In the genomic region with DNA sequence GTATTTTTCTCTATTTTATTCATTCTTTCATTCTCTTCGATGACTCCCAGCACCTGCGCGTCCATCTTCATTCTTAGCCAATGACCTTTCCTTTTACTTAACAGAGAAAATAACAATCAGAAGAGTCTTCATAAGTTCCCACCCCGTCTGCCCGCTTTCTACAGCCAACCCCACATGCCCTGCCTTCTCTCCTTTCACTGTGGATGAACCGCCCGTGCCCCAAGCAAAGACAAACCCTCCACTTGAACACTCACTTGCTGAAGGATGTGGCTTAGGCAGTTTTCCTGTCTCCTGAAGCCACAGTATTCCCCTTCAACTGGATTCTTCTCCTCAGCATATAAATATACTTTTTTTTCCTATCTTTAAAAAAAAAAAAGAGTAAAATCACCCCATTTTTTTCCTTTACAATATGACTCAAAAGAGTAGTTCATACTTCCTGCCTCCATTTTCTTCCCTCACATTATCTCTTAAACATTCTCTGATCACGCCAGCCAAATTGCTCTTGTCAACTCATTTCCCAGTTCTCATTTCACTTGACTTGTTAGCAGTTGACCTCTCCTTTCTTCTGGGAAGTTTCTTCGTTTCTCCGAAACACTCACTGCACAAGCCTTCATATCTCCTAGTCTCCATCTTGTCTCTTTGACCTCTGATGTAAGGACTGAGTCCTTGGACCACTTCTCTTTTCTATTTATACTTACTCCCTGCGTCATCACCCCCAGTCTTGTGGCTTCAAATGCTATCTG, we compare ENCODE assay signal across 1 cellular context.
A peak's percentile ranks its signal among the peaks of the same experiment; 100 is the strongest.
TF ChIP-seq lines count a peak whose summit lies in the region.

No MANE protein-coding gene starts in this region.

TF ChIP-seq in K562, 482 proteins besides CTCF, POLR2A, EP300 and RAD21 (continued from another document and continues in another):
- TF ChIP-seq, protein P1, sequence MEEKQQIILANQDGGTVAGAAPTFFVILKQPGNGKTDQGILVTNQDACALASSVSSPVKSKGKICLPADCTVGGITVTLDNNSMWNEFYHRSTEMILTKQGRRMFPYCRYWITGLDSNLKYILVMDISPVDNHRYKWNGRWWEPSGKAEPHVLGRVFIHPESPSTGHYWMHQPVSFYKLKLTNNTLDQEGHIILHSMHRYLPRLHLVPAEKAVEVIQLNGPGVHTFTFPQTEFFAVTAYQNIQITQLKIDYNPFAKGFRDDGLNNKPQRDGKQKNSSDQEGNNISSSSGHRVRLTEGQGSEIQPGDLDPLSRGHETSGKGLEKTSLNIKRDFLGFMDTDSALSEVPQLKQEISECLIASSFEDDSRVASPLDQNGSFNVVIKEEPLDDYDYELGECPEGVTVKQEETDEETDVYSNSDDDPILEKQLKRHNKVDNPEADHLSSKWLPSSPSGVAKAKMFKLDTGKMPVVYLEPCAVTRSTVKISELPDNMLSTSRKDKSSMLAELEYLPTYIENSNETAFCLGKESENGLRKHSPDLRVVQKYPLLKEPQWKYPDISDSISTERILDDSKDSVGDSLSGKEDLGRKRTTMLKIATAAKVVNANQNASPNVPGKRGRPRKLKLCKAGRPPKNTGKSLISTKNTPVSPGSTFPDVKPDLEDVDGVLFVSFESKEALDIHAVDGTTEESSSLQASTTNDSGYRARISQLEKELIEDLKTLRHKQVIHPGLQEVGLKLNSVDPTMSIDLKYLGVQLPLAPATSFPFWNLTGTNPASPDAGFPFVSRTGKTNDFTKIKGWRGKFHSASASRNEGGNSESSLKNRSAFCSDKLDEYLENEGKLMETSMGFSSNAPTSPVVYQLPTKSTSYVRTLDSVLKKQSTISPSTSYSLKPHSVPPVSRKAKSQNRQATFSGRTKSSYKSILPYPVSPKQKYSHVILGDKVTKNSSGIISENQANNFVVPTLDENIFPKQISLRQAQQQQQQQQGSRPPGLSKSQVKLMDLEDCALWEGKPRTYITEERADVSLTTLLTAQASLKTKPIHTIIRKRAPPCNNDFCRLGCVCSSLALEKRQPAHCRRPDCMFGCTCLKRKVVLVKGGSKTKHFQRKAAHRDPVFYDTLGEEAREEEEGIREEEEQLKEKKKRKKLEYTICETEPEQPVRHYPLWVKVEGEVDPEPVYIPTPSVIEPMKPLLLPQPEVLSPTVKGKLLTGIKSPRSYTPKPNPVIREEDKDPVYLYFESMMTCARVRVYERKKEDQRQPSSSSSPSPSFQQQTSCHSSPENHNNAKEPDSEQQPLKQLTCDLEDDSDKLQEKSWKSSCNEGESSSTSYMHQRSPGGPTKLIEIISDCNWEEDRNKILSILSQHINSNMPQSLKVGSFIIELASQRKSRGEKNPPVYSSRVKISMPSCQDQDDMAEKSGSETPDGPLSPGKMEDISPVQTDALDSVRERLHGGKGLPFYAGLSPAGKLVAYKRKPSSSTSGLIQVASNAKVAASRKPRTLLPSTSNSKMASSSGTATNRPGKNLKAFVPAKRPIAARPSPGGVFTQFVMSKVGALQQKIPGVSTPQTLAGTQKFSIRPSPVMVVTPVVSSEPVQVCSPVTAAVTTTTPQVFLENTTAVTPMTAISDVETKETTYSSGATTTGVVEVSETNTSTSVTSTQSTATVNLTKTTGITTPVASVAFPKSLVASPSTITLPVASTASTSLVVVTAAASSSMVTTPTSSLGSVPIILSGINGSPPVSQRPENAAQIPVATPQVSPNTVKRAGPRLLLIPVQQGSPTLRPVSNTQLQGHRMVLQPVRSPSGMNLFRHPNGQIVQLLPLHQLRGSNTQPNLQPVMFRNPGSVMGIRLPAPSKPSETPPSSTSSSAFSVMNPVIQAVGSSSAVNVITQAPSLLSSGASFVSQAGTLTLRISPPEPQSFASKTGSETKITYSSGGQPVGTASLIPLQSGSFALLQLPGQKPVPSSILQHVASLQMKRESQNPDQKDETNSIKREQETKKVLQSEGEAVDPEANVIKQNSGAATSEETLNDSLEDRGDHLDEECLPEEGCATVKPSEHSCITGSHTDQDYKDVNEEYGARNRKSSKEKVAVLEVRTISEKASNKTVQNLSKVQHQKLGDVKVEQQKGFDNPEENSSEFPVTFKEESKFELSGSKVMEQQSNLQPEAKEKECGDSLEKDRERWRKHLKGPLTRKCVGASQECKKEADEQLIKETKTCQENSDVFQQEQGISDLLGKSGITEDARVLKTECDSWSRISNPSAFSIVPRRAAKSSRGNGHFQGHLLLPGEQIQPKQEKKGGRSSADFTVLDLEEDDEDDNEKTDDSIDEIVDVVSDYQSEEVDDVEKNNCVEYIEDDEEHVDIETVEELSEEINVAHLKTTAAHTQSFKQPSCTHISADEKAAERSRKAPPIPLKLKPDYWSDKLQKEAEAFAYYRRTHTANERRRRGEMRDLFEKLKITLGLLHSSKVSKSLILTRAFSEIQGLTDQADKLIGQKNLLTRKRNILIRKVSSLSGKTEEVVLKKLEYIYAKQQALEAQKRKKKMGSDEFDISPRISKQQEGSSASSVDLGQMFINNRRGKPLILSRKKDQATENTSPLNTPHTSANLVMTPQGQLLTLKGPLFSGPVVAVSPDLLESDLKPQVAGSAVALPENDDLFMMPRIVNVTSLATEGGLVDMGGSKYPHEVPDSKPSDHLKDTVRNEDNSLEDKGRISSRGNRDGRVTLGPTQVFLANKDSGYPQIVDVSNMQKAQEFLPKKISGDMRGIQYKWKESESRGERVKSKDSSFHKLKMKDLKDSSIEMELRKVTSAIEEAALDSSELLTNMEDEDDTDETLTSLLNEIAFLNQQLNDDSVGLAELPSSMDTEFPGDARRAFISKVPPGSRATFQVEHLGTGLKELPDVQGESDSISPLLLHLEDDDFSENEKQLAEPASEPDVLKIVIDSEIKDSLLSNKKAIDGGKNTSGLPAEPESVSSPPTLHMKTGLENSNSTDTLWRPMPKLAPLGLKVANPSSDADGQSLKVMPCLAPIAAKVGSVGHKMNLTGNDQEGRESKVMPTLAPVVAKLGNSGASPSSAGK (IDR thresholded peaks at IDR 0.05), result peak; percentile 64
- TF ChIP-seq FOSL1 (tag; conservative IDR thresholded peaks at IDR 0.05) (peak; percentile 82), MEF2A (IDR thresholded peaks at IDR 0.05; ENCODE audit: control insufficient read depth, low read depth, low read length) (peak; percentile 97), NR4A1 (CRISPR knock-in tag; IDR thresholded peaks at IDR 0.05) (no peak), NR4A1 (tag; IDR thresholded peaks at IDR 0.05) (peak; percentile 24; the same call in 1 of the 2 replicates), SPI1 (IDR thresholded peaks at IDR 0.05; ENCODE audit: borderline replicate concordance, low read depth, low read length) (peak; percentile 98), ARNT (IDR thresholded peaks at IDR 0.05) (peak in 1 of 2 experiments; percentile 90; a peak in 3 of 4 replicates), ZNF239 (CRISPR knock-in tag; IDR thresholded peaks at IDR 0.05) (peak; percentile 57; the same call in 1 of the 2 replicates), ADNP (tag; IDR thresholded peaks at IDR 0.05) (0 out of 2 replicates have a peak, but pooled peaks have one; percentile 10), JUND (IDR thresholded peaks at IDR 0.05; ENCODE audit: borderline replicate concordance, low read depth, low read length) (peak; percentile 86), JUND (tag; IDR thresholded peaks at IDR 0.05; ENCODE audit: borderline replicate concordance, low read depth, low read length) (peak; percentile 89; the same call in 2 of the 3 replicates), CEBPG (CRISPR knock-in tag; IDR thresholded peaks at IDR 0.05) (0 out of 2 replicates have a peak, but pooled peaks have one; percentile 5), CEBPG (tag; conservative IDR thresholded peaks at IDR 0.05 in 1 of 2, IDR thresholded peaks at IDR 0.05 in 1 of 2) (peak in 1 of 2 experiments; percentile 64; a peak in 2 of 4 replicates), MAZ (CRISPR knock-in tag; conservative IDR thresholded peaks at IDR 0.05 in 1 of 2, IDR thresholded peaks at IDR 0.05 in 1 of 2) (peak; percentile 58 to 62), HMG20A (CRISPR knock-in tag; conservative IDR thresholded peaks at IDR 0.05) (no peak), VEZF1 (CRISPR knock-in tag; IDR thresholded peaks at IDR 0.05) (peak; percentile 65; the same call in 1 of the 2 replicates), MITF (IDR thresholded peaks at IDR 0.05) (peak; percentile 11; the same call in 1 of the 2 replicates), POLR2H (tag; IDR thresholded peaks at IDR 0.05; ENCODE audit: low read depth) (peak; percentile 43; the same call in 1 of the 2 replicates), TBL1XR1 (IDR thresholded peaks at IDR 0.05; ENCODE audit: low read length in 2 of 2) (peak; percentile 55 to 99; a peak in 3 of 4 replicates), GABPA (tag; conservative IDR thresholded peaks at IDR 0.05; ENCODE audit: low read depth) (peak; percentile 35; the same call in 1 of the 2 replicates)
- TF ChIP-seq, protein P2, sequence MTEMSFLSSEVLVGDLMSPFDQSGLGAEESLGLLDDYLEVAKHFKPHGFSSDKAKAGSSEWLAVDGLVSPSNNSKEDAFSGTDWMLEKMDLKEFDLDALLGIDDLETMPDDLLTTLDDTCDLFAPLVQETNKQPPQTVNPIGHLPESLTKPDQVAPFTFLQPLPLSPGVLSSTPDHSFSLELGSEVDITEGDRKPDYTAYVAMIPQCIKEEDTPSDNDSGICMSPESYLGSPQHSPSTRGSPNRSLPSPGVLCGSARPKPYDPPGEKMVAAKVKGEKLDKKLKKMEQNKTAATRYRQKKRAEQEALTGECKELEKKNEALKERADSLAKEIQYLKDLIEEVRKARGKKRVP (CRISPR knock-in tag; IDR thresholded peaks at IDR 0.05), result 0 out of 2 replicates have a peak, but pooled peaks have one; percentile 29
- TF ChIP-seq, protein P3, sequence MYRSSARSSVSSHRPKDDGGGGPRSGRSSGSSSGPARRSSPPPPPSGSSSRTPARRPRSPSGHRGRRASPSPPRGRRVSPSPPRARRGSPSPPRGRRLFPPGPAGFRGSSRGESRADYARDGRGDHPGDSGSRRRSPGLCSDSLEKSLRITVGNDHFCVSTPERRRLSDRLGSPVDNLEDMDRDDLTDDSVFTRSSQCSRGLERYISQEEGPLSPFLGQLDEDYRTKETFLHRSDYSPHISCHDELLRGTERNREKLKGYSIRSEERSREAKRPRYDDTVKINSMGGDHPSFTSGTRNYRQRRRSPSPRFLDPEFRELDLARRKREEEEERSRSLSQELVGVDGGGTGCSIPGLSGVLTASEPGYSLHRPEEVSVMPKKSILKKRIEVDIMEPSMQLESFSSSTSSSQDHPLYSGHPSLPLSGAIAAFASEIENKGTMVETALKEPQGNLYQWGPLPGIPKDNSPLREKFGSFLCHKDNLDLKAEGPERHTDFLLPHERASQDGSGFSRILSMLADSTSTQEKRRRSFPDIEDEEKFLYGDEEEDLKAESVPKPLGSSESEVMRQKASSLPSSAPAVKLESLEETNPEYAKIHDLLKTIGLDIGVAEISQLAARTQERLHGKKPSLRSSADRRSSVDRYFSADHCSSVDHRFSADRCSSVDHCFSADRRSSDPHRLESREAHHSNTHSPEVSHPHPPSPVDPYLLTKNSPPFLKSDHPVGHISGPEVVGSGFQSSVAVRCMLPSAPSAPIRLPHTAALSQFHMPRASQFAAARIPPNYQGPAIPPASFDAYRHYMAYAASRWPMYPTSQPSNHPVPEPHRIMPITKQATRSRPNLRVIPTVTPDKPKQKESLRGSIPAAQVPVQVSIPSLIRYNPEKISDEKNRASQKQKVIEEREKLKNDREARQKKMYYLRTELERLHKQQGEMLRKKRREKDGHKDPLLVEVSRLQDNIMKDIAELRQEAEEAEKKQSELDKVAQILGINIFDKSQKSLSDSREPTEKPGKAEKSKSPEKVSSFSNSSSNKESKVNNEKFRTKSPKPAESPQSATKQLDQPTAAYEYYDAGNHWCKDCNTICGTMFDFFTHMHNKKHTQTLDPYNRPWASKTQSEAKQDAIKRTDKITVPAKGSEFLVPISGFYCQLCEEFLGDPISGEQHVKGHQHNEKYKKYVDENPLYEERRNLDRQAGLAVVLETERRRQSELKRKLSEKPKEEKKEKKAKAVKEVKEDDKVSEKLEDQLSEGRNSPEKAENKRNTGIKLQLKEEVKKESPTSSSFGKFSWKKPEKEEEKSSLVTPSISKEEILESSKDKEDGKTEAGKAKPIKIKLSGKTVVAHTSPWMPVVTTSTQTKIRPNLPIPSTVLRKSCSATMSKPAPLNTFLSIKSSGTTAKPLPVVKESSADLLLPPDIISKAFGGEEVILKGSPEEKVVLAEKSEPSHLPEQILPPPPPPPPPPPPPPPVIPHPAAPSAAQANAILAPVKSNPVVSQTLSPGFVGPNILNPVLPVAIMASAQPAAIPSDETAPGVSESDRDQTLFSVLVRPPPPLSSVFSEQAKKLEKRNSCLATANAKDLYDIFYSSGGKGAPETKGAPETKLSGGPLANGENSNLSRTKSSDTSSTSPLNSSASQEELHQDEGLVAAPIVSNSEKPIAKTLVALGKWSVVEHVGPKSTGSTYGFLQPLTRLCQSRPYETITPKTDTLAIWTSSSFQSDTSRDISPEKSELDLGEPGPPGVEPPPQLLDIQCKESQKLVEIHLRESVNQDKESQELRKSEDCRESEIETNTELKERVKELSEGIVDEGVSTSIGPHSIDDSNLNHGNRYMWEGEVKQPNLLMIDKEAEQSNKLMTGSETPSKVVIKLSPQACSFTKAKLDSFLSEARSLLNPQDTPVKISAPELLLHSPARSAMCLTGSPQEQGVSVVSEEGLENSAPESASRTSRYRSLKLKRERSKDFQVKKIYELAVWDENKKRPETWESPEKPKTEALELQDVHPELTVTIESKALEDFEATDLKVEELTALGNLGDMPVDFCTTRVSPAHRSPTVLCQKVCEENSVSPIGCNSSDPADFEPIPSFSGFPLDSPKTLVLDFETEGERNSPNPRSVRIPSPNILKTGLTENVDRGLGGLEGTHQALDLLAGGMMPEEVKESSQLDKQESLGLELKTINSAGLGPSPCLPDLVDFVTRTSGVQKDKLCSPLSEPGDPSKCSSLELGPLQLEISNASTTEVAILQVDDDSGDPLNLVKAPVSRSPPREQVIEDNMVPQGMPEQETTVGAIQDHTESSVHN (IDR thresholded peaks at IDR 0.05; ENCODE audit: borderline replicate concordance in 1 of 2, low read depth in 1 of 2), result peak in 1 of 2 experiments; percentile 82; a peak in 2 of 4 replicates
